In the genomic region with DNA sequence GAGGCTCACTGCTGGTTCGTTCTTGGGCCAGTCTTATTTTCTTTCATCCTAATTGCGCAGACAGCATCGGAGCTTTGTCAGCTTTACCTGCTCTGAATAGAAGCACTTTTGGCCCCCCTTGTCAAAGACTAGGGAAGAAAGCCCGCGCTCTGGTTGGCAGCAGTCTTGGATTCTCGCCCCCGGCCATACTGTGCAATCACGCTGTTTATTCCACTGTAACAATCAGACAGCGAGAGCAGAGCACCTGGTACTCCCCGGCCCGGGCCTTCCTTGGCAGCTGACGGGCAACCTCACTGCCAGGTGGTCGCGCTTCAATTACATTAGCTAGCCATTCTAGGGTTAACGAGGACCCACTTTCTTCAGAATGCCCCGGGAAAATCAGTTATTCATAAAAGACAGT, we compare ENCODE assay signal across 22 cellular contexts.
DNase-seq lines count a peak whose midpoint lies in the region; ATAC-seq and TF ChIP-seq lines count a peak whose summit lies in the region.
"Had no signal": no experiment of that assay in that cellular context is flagged by ENCODE, and none has a peak within 500 bp of the region (broad histone marks: within the 10 kb centered on the region; RNA-seq: fewer than 3 reads in every experiment).

No MANE protein-coding gene starts in this region.

- H3F3A ChIP-seq in PC-3 (ENCODE audit: low read length, unreplicated experiment): no peaks in the 10 kb centered on the region

- no peaks in the 10 kb centered on the region for H3K9me2 ChIP-seq in PC-3 (replicated peaks; ENCODE audit: low read length)

- POLR2A ChIA-PET in PC-3 (lab: Charles Lee; ENCODE audit: unreplicated experiment): no interaction called here

- TF ChIP-seq CTCF in PC-3 (conservative IDR thresholded peaks at IDR 0.05; ENCODE audit: low read depth, low read length): no peak

- no peak overlapping the region for H2AFZ ChIP-seq in PC-3 (ENCODE audit: low read length)
- H2AFZ ChIP-seq: neural progenitor cell had no signal

- no peak overlapping the region for H3K27ac ChIP-seq in PC-3 (ENCODE audit: low read length)
- H3K27ac ChIP-seq: neural progenitor cell, uterus, WERI-Rb-1 had no signal

- H3K79me2 ChIP-seq in PC-3 (ENCODE audit: low read length): no peaks in the 10 kb centered on the region

- H3K4me3 ChIP-seq in PC-3 (ENCODE audit: low read length): no peak overlapping the region
- H3K4me3 ChIP-seq: neural progenitor cell, uterus had no signal

- H3K4me1 ChIP-seq in PC-3 (ENCODE audit: insufficient read depth, low read length): no peaks in the 10 kb centered on the region
- H3K4me1 ChIP-seq: uterus had no signal

- DNase-seq in NCI-H2107 treated with DMSO at 0.1 percent for 48 hours (lab: John Stamatoyannopoulos, UW; ENCODE audit: unreplicated experiment) (peak; percentile 53), NCI-H2107 (lab: John Stamatoyannopoulos, UW) (no peak), NCI-H146 (lab: John Stamatoyannopoulos, UW) (peak; percentile 91), NCI-H69 (lab: John Stamatoyannopoulos, UW) (peak; percentile 99), left colon (peak in 1 of 2 donors; percentile 18), DMS53 (lab: John Stamatoyannopoulos, UW) (no peak), kidney tubule cell (ENCODE audit: low spot score) (no peak), PC-3 (no peak)
- DNase-seq: 8988T; activated CD4-positive, alpha-beta memory T cell treated with anti-CD3 and anti-CD28 coated beads for 36 hours; activated naive CD4-positive, alpha-beta T cell treated with anti-CD3 and anti-CD28 coated beads, Interleukin-2, amount 10 ng/mL, durations not matched to agents 7 days and 5 days; activated T-cell treated with anti-CD3 and anti-CD28 coated beads, Interleukin-2, amount 50 U/mL, for 1 hour; aorta; effector memory CD8-positive, alpha-beta T cell; GF-D8; HCEC 1CT; NCI-H187; SIG-M5; stimulated activated CD4-positive, alpha-beta T cell treated with anti-CD3 and anti-CD28 coated beads, Interleukin-4, amount 100 ng/mL, for 4 hours; uterus; WERI-Rb-1 had no signal

- CTCF ChIA-PET in PC-3 (lab: Charles Lee): no interaction called here

- no peak overlapping the region for H3K9ac ChIP-seq in PC-3 (ENCODE audit: low read length)
- H3K9ac ChIP-seq: neural progenitor cell had no signal

- no TSS peak for BruUV-seq in PC-3 (replicated peaks; lab: Mats Ljungman, UMichigan)

- H3K4me2 ChIP-seq in PC-3 (ENCODE audit: low read length): no peak overlapping the region
- H3K4me2 ChIP-seq: neural progenitor cell had no signal

- intact Hi-C loops in left colon (cut with DNase I, micrococcal nuclease) (no loop called here), PC-3 (cut with micrococcal nuclease) (no loop called here)

- no peaks in the 10 kb centered on the region for H3K27me3 ChIP-seq in PC-3 (ENCODE audit: low read length)
- H3K27me3 ChIP-seq: neural progenitor cell, uterus had no signal

- H3K9me3 ChIP-seq in PC-3 (ENCODE audit: low read length): no peaks in the 10 kb centered on the region
- H3K9me3 ChIP-seq: uterus had no signal

- ATAC-seq in left colon (peak; percentile 49), PC-3 (no peak)
- ATAC-seq: effector memory CD8-positive, alpha-beta T cell had no signal

- H4K20me1 ChIP-seq in PC-3 (ENCODE audit: low read length): no peaks in the 10 kb centered on the region

- H3K36me3 ChIP-seq in PC-3 (ENCODE audit: low read depth, low read length): no peaks in the 10 kb centered on the region
- H3K36me3 ChIP-seq: neural progenitor cell, uterus, WERI-Rb-1 had no signal

Comparison
In these comparisons a context has a peak if more than half of its experiments do, and no peak if none do; other contexts are left out.
1. DNase-seq: peak in NCI-H2107 treated with DMSO at 0.1 percent for 48 hours (single experiment), NCI-H146 (single experiment) and NCI-H69 (single experiment); none in NCI-H2107 (single experiment), DMS53 (single experiment), kidney tubule cell (single experiment) and PC-3 (single experiment).